ENCODE assay signal across 11 cellular contexts in genomic region chr12:13982010-13982409, GRCh38. TPM values are rescaled to one million over a fixed set of nuclear protein-coding genes. Genes with fewer than 3 reads are reported as not detected.
DNase-seq lines count a peak whose midpoint lies in the region; ATAC-seq and TF ChIP-seq lines count a peak whose summit lies in the region.
"Had no signal": no experiment of that assay in that cellular context is flagged by ENCODE, and none has a peak within 500 bp of the region (broad histone marks: within the 10 kb centered on the region; RNA-seq: fewer than 3 reads in every experiment).

No MANE protein-coding gene starts in this region.

- H3K9ac ChIP-seq in smooth muscle cell (ENCODE audit: low read depth), result no peak overlapping the region
- H3K9ac ChIP-seq: BLaER1 treated with 17β-estradiol and CSF1 and Interleukin-3, amounts not matched to agents 10 nM and 100 nM had no signal

- ATAC-seq in HG03354 (IDR thresholded peaks at IDR 0.05; ENCODE audit: poor library complexity, severe bottlenecking, unreplicated experiment) (no peak), HG03039 (IDR thresholded peaks at IDR 0.05; ENCODE audit: unreplicated experiment) (no peak)
- ATAC-seq: Right ventricle myocardium inferior had no signal

- H3K4me2 ChIP-seq in smooth muscle cell, result peak overlapping the region; percentile 94

- no peaks in the 10 kb centered on the region for H4K20me1 ChIP-seq in smooth muscle cell (ENCODE audit: low read depth)
- H4K20me1 ChIP-seq: BLaER1 treated with 17β-estradiol and CSF1 and Interleukin-3, amounts not matched to agents 10 nM and 100 nM had no signal

- H3K36me3 ChIP-seq in MG63, result no peaks in the 10 kb centered on the region
- no peaks in the 10 kb centered on the region for H3K36me3 ChIP-seq in smooth muscle cell (ENCODE audit: low read depth)
- H3K36me3 ChIP-seq: BLaER1 treated with 17β-estradiol and CSF1 and Interleukin-3, amounts not matched to agents 10 nM and 100 nM had no signal

- H3K79me2 ChIP-seq in smooth muscle cell (ENCODE audit: low read depth), result no peaks in the 10 kb centered on the region

- intact Hi-C loops in activated CD4-positive, alpha-beta memory T cell treated with anti-CD3 and anti-CD28 coated beads for 36 hours (cut with micrococcal nuclease), result no loop called here

- H3K27me3 ChIP-seq in MG63 (peaks cover 27% of the 10 kb centered on the region), smooth muscle cell (ENCODE audit: low read depth) (peaks cover 79% of the 10 kb centered on the region)

- H3K4me3 ChIP-seq in MG63 (no peak overlapping the region; the same call in 1 of the 2 replicates), smooth muscle cell (peak overlapping the region; percentile 47)

- H3K9me3 Mint-ChIP-seq in activated CD4-positive, alpha-beta memory T cell treated with anti-CD3 and anti-CD28 coated beads for 36 hours, result no peaks in the 10 kb centered on the region
- no peaks in the 10 kb centered on the region for H3K9me3 Mint-ChIP-seq in activated CD4-positive, alpha-beta memory T cell treated with anti-CD3 and anti-CD28 coated beads, Interleukin-2, amount 10 ng/mL, durations not matched to agents 7 days and 5 days
- H3K9me3 Mint-ChIP-seq: activated naive CD4-positive, alpha-beta T cell treated with anti-CD3 and anti-CD28 coated beads, Interleukin-2, amount 50 U/mL, for 24 hours had no signal

- H3K4me3 Mint-ChIP-seq in activated CD4-positive, alpha-beta memory T cell treated with anti-CD3 and anti-CD28 coated beads for 36 hours, result no peak overlapping the region
- no peak overlapping the region for H3K4me3 Mint-ChIP-seq in activated CD4-positive, alpha-beta memory T cell treated with anti-CD3 and anti-CD28 coated beads, Interleukin-2, amount 10 ng/mL, durations not matched to agents 7 days and 5 days

- peaks cover 4% of the 10 kb centered on the region for H3K4me1 Mint-ChIP-seq in activated CD4-positive, alpha-beta memory T cell treated with anti-CD3 and anti-CD28 coated beads for 36 hours (ENCODE audit: low read depth)
- peaks cover 8% of the 10 kb centered on the region for H3K4me1 Mint-ChIP-seq in activated CD4-positive, alpha-beta memory T cell treated with anti-CD3 and anti-CD28 coated beads, Interleukin-2, amount 10 ng/mL, durations not matched to agents 7 days and 5 days

- H3K4me1 ChIP-seq in smooth muscle cell (ENCODE audit: low read depth), result peaks cover 17% of the 10 kb centered on the region

- CTCF ChIA-PET in activated CD4-positive, alpha-beta memory T cell treated with anti-CD3 and anti-CD28 coated beads for 36 hours (lab: Charles Lee), result interaction anchor here (1.0 kb wide), 1 partner anchor 118 kb away, joined by 4 read pairs; no protein-coding TSS in a partner anchor
- CTCF ChIA-PET in activated CD4-positive, alpha-beta memory T cell treated with anti-CD3 and anti-CD28 coated beads, Interleukin-2, amount 10 ng/mL, durations not matched to agents 7 days and 5 days (lab: Charles Lee), result interaction anchor here (0.9 kb wide), 1 partner anchor 15 kb away, joined by 3 read pairs; no protein-coding TSS in a partner anchor

- DNase-seq in activated CD4-positive, alpha-beta memory T cell treated with anti-CD3 and anti-CD28 coated beads for 36 hours, result peak; percentile 16
- no peak for DNase-seq in activated CD4-positive, alpha-beta memory T cell treated with anti-CD3 and anti-CD28 coated beads, Interleukin-2, amount 10 ng/mL, durations not matched to agents 7 days and 5 days
- DNase-seq in MG63 (peak; percentile 13), germinal center (ENCODE audit: low spot score) (peak; percentile 36), smooth muscle cell (lab: John Stamatoyannopoulos, UW; ENCODE audit: unreplicated experiment) (no peak), LoVo (ENCODE audit: low spot score) (no peak)

- H2AFZ ChIP-seq in smooth muscle cell (ENCODE audit: low read depth), result no peak overlapping the region

- H3F3A ChIP-seq in smooth muscle cell (ENCODE audit: low read depth), result no peaks in the 10 kb centered on the region

- H3K36me3 Mint-ChIP-seq in activated CD4-positive, alpha-beta memory T cell treated with anti-CD3 and anti-CD28 coated beads for 36 hours, result peaks cover 1% of the 10 kb centered on the region
- H3K36me3 Mint-ChIP-seq in activated CD4-positive, alpha-beta memory T cell treated with anti-CD3 and anti-CD28 coated beads, Interleukin-2, amount 10 ng/mL, durations not matched to agents 7 days and 5 days (ENCODE audit: low read depth), result peaks cover 4% of the 10 kb centered on the region

- TF ChIP-seq CTCF in smooth muscle cell (IDR thresholded peaks at IDR 0.05; ENCODE audit: borderline replicate concordance, insufficient read depth, poor library complexity, severe bottlenecking), result peak; percentile 29

- POLR2A ChIA-PET in activated CD4-positive, alpha-beta memory T cell treated with anti-CD3 and anti-CD28 coated beads for 36 hours (lab: Charles Lee), result no interaction called here
- POLR2A ChIA-PET in activated CD4-positive, alpha-beta memory T cell treated with anti-CD3 and anti-CD28 coated beads, Interleukin-2, amount 10 ng/mL, durations not matched to agents 7 days and 5 days (lab: Charles Lee), result no interaction called here

- H3K27me3 Mint-ChIP-seq in activated CD4-positive, alpha-beta memory T cell treated with anti-CD3 and anti-CD28 coated beads for 36 hours, result peaks cover 54% of the 10 kb centered on the region
- peaks cover 48% of the 10 kb centered on the region for H3K27me3 Mint-ChIP-seq in activated CD4-positive, alpha-beta memory T cell treated with anti-CD3 and anti-CD28 coated beads, Interleukin-2, amount 10 ng/mL, durations not matched to agents 7 days and 5 days

- H3K27ac ChIP-seq in smooth muscle cell (ENCODE audit: low read depth), result no peak overlapping the region
- H3K27ac ChIP-seq: BLaER1 treated with 17β-estradiol and CSF1 and Interleukin-3, amounts not matched to agents 10 nM and 100 nM had no signal

- H3K9me3 ChIP-seq in MG63 (no peaks in the 10 kb centered on the region), smooth muscle cell (replicated peaks; ENCODE audit: low read depth) (no peaks in the 10 kb centered on the region)

- H3K27ac Mint-ChIP-seq in activated CD4-positive, alpha-beta memory T cell treated with anti-CD3 and anti-CD28 coated beads for 36 hours, result no peak overlapping the region
- H3K27ac Mint-ChIP-seq in activated CD4-positive, alpha-beta memory T cell treated with anti-CD3 and anti-CD28 coated beads, Interleukin-2, amount 10 ng/mL, durations not matched to agents 7 days and 5 days, result no peak overlapping the region
- H3K27ac Mint-ChIP-seq: activated naive CD4-positive, alpha-beta T cell treated with anti-CD3 and anti-CD28 coated beads, Interleukin-2, amount 50 U/mL, for 24 hours had no signal

- 6% methylated on average over 21 of the region's 24 CpGs for WGBS in smooth muscle cell (ENCODE audit: low lambda C conversion rate)

RNA-seq across cellular contexts. Expression of gene GRIN2B, which starts 0.6 kb away (rescaled TPM):
- total RNA-seq in activated CD4-positive, alpha-beta memory T cell treated with anti-CD3 and anti-CD28 coated beads for 36 hours, result not detected
- total RNA-seq in activated CD4-positive, alpha-beta memory T cell treated with anti-CD3 and anti-CD28 coated beads, Interleukin-2, amount 10 ng/mL, durations not matched to agents 7 days and 5 days, result not detected
- 0.56 and 19.0 TPM in 2 replicates for total RNA-seq in MG63 (2014; rRNA removed; shearing (Covaris generic); ENCODE audit: low replicate concordance)
- total RNA-seq in smooth muscle cell, result under 0.01 TPM in 1 of 2 replicates, not detected in the other
- not detected in 2 replicates for polyA plus RNA-seq in smooth muscle cell
- total RNA-seq: Right ventricle myocardium inferior had no signal

Comparison
In these comparisons a context has a peak if more than half of its experiments do, and no peak if none do; other contexts are left out.
1. DNase-seq: peak in activated CD4-positive, alpha-beta memory T cell treated with anti-CD3 and anti-CD28 coated beads for 36 hours (single experiment), MG63 (single experiment) and germinal center (single experiment); none in activated CD4-positive, alpha-beta memory T cell treated with anti-CD3 and anti-CD28 coated beads, Interleukin-2, amount 10 ng/mL, durations not matched to agents 7 days and 5 days (single experiment), smooth muscle cell (single experiment) and LoVo (single experiment).